Comparison of ENCODE assay signal across 8 cellular contexts in genomic region chr15:41559489-41560177, GRCh38. TPM values are rescaled to one million over a fixed set of nuclear protein-coding genes. Genes with fewer than 3 reads are reported as not detected.
DNase-seq lines count a peak whose midpoint lies in the region; ATAC-seq and TF ChIP-seq lines count a peak whose summit lies in the region.

No MANE protein-coding gene starts in this region.

- no peaks in the 10 kb centered on the region for H3K9me3 ChIP-seq in WERI-Rb-1 (ENCODE audit: severe bottlenecking)

- no peaks in the 10 kb centered on the region for H3K9me3 Mint-ChIP-seq in T-helper 2 cell treated with Interferon-gamma antibody and Interleukin-4, amounts not matched to agents 5 μg/mL and 100 μg/mL, for 36 hours
- H3K9me3 Mint-ChIP-seq in osteocyte (ENCODE audit: unreplicated experiment): no peaks in the 10 kb centered on the region

- peaks cover 21% of the 10 kb centered on the region for H3K4me1 Mint-ChIP-seq in T-helper 2 cell treated with Interferon-gamma antibody and Interleukin-4, amounts not matched to agents 5 μg/mL and 100 μg/mL, for 36 hours (ENCODE audit: low read depth)
- peaks cover 27% of the 10 kb centered on the region for H3K4me1 Mint-ChIP-seq in osteocyte (ENCODE audit: unreplicated experiment)

- no peaks in the 10 kb centered on the region for H3K27me3 ChIP-seq in WERI-Rb-1 (ENCODE audit: insufficient read depth, low read depth, severe bottlenecking)

- ATAC-seq in HG03135 (IDR thresholded peaks at IDR 0.05; ENCODE audit: unreplicated experiment) (no peak), GM21423 (IDR thresholded peaks at IDR 0.05; ENCODE audit: unreplicated experiment) (no peak)

- no peak for DNase-seq in T-helper 2 cell treated with Interferon-gamma antibody and Interleukin-4, amounts not matched to agents 5 μg/mL and 100 μg/mL, for 36 hours (ENCODE audit: low spot score)
- DNase-seq in T-helper 2 cell (no peak), WERI-Rb-1 (no peak), fibroblast of the aortic adventitia (ENCODE audit: low read depth) (no peak), osteocyte (ENCODE audit: extremely low spot score, unreplicated experiment) (no peak), SHP77 (lab: John Stamatoyannopoulos, UW) (no peak)

- no peak overlapping the region for H3K27ac Mint-ChIP-seq in T-helper 2 cell treated with Interferon-gamma antibody and Interleukin-4, amounts not matched to agents 5 μg/mL and 100 μg/mL, for 36 hours
- H3K27ac Mint-ChIP-seq in osteocyte (ENCODE audit: unreplicated experiment): no peak overlapping the region

- H3K4me3 ChIP-seq in WERI-Rb-1 (ENCODE audit: low read depth, low read length): peak overlapping the region; percentile 43
- peak overlapping the region; percentile 65 for H3K4me3 ChIP-seq in fibroblast of the aortic adventitia (ENCODE audit: low read depth, low read length)

- TF ChIP-seq CTCF in WERI-Rb-1 (IDR thresholded peaks at IDR 0.05; ENCODE audit: low read depth, low read length) (no peak), fibroblast of the aortic adventitia (IDR thresholded peaks at IDR 0.05; ENCODE audit: insufficient read depth, low read length) (no peak), osteocyte (IDR thresholded peaks at IDR 0.05) (no peak)

- no peaks in the 10 kb centered on the region for H3K36me3 Mint-ChIP-seq in T-helper 2 cell treated with Interferon-gamma antibody and Interleukin-4, amounts not matched to agents 5 μg/mL and 100 μg/mL, for 36 hours (ENCODE audit: low read depth)
- H3K36me3 Mint-ChIP-seq in osteocyte (ENCODE audit: unreplicated experiment): no peaks in the 10 kb centered on the region

- H3K27ac ChIP-seq in WERI-Rb-1: no peak overlapping the region

- H3K36me3 ChIP-seq in WERI-Rb-1: no peaks in the 10 kb centered on the region; the same call in none of the 2 replicates

- peaks cover 54% of the 10 kb centered on the region for H3K27me3 Mint-ChIP-seq in T-helper 2 cell treated with Interferon-gamma antibody and Interleukin-4, amounts not matched to agents 5 μg/mL and 100 μg/mL, for 36 hours (ENCODE audit: low read depth)
- H3K27me3 Mint-ChIP-seq in osteocyte (ENCODE audit: unreplicated experiment): peaks cover 4% of the 10 kb centered on the region

- peak overlapping the region; percentile 74 for H3K4me3 Mint-ChIP-seq in T-helper 2 cell treated with Interferon-gamma antibody and Interleukin-4, amounts not matched to agents 5 μg/mL and 100 μg/mL, for 36 hours
- peak overlapping the region; percentile 77 for H3K4me3 Mint-ChIP-seq in osteocyte (ENCODE audit: unreplicated experiment)

RNA-seq across cellular contexts. Expression of gene TYRO3, which starts 0.6 kb away (rescaled TPM):
- total RNA-seq in fibroblast of the aortic adventitia (ENCODE audit: low replicate concordance) (8.0 and 20.2 TPM in 2 replicates), osteocyte (8.1 and 8.3 TPM in 2 replicates)

RNA-seq across cellular contexts. Expression of gene RPAP1, which starts 15.6 kb away (rescaled TPM):
- total RNA-seq in fibroblast of the aortic adventitia (ENCODE audit: low replicate concordance) (10.7 and 16.3 TPM in 2 replicates), osteocyte (36.1 TPM in 2 replicates)

RNA-seq across cellular contexts. Expression of gene LTK, which starts 46.0 kb away (rescaled TPM):
- total RNA-seq in fibroblast of the aortic adventitia (ENCODE audit: low replicate concordance) (under 0.01 TPM in 1 of 2 replicates, not detected in the other), osteocyte (0.50 and 0.91 TPM in 2 replicates)
